ENCODE assay signal across 1 cellular context in genomic region chr18:11177382-11177781, GRCh38.
TF ChIP-seq lines count a peak whose summit lies in the region.

No MANE protein-coding gene starts in this region.

TF ChIP-seq in HepG2, 621 proteins besides CTCF, POLR2A, EP300 and RAD21 (continued from another document):
- TF ChIP-seq FOXP1 (IDR thresholded peaks at IDR 0.05): no peak
- 0 out of 2 replicates have a peak, but pooled peaks have one; percentile 4 for TF ChIP-seq FOXP1 (CRISPR knock-in tag; IDR thresholded peaks at IDR 0.05)
- TF ChIP-seq ELF3 (CRISPR knock-in tag; IDR thresholded peaks at IDR 0.05): peak; percentile 75
- peak; percentile 19; the same call in 1 of the 2 replicates for TF ChIP-seq HMG20A (CRISPR knock-in tag; IDR thresholded peaks at IDR 0.05; ENCODE audit: borderline replicate concordance)
- TF ChIP-seq FOXA1 (IDR thresholded peaks at IDR 0.05): no peak
- TF ChIP-seq FOXA1 (CRISPR knock-in tag; IDR thresholded peaks at IDR 0.05): peak; percentile 43; the same call in 1 of the 2 replicates
- TF ChIP-seq ARID5B (CRISPR knock-in tag; IDR thresholded peaks at IDR 0.05): peak; percentile 41; the same call in 1 of the 2 replicates
